Comparison of ENCODE assay signal across 20 cellular contexts in the genomic region with DNA sequence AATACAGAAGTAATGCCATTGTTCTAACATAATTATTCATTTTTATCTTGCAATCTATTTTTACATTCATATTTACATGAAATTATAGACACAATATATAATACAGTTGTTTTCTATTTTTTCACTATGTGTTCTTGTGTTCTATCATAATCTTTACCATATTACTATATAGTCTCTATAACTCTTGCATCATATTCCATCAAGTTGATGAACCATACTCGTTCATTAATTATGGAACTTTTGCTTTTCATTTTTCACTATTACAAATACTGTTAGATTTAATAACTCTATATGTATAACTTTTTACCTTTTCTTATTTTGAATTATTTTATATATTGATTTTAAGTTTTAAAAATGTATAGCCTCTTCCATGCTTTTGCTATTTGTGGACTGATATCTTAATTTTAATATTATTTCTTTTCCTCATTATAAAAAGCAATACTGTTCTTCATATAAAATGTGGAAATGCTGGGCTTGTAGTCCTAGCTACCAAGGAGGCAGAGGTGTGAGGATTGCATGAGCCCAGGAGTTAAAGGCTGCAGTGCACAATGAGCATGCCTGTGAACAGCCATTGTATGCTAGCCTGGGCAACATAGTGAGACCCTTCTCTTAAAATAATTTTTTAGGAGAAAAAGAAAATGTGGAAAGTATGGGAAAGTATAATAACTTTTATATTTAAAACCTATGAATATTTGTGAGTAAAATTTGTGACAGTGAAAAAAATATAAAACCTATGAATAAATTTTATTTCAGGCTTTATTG.
"Had no signal": no experiment of that assay in that cellular context is flagged by ENCODE, and none has a peak within 500 bp of the region (broad histone marks: within the 10 kb centered on the region; RNA-seq: fewer than 3 reads in every experiment).

No MANE protein-coding gene starts in this region.

- H3K4me1 ChIP-seq: upper lobe of left lung had no signal

- H3K27me3 ChIP-seq: gastrocnemius medialis, pancreas, tibial artery, upper lobe of left lung had no signal

- DNase-seq: effector CD4-positive, alpha-beta T cell; endodermal cell; gastrocnemius medialis; left colon; left ventricle myocardium superior; mesenchymal stem cell; midbrain; naive B cell; occipital lobe; pancreas; right cardiac atrium; stimulated activated CD4-positive, alpha-beta T cell treated with anti-CD3 and anti-CD28 coated beads, Interleukin-4, amount 100 ng/mL, for 1 hour; stimulated activated CD8-positive, alpha-beta memory T cell treated with anti-CD3 and anti-CD28 coated beads, Interleukin-4, amount 100 ng/mL, for 48 hours; stimulated activated naive CD8-positive, alpha-beta T cell treated with anti-CD3 and anti-CD28 coated beads, Interleukin-15, Interleukin-2, amounts not matched to agents 100 U/mL and 50 U/mL, for 24 hours; tibial artery; upper lobe of left lung had no signal

- H3K27ac ChIP-seq: coronary artery, pancreas, tibial artery, upper lobe of left lung had no signal

- H3K9me3 ChIP-seq: gastrocnemius medialis, pancreas, tibial artery, upper lobe of left lung had no signal

- FAIRE-seq: keratinocyte, pancreas had no signal

- ATAC-seq: left colon; stimulated activated effector memory CD8-positive, alpha-beta T cell treated with anti-CD3 and anti-CD28 coated beads, Interleukin-12 subunit alpha, Interleukin-12 subunit beta, amount 100 ng/mL, for 72 hours; stimulated activated naive CD8-positive, alpha-beta T cell treated with anti-CD3 and anti-CD28 coated beads, Interleukin-15, Interleukin-2, amounts not matched to agents 100 U/mL and 50 U/mL, for 24 hours had no signal

- H3K4me3 ChIP-seq: coronary artery, gastrocnemius medialis, lung, pancreas, tibial artery, upper lobe of left lung had no signal
